In the genomic region with DNA sequence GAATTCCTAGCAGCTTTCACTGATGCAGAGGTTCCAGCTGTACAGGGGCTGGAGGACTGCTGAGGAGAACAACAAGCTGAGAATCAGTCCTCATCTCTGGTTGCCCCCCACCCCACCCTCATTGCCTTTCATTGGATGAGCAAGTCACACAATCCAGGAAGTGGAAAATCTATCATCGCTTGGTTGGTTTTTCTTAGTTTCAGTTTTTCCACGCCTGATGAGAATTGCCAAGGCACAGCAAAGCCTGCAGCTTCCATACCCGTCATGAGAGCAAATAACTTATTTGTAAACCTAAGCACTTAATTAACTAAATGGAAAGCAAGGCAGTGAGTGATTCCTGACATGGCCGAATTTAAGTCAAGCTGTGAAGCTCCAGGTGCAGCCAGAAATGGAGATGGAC, we compare ENCODE assay signal across 1 cellular context.
TF ChIP-seq lines count a peak whose summit lies in the region.

No MANE protein-coding gene starts in this region.

TF ChIP-seq in GM23338, 12 proteins besides CTCF, POLR2A, EP300 and RAD21 (continued from another document):
- TF ChIP-seq, protein P1, sequence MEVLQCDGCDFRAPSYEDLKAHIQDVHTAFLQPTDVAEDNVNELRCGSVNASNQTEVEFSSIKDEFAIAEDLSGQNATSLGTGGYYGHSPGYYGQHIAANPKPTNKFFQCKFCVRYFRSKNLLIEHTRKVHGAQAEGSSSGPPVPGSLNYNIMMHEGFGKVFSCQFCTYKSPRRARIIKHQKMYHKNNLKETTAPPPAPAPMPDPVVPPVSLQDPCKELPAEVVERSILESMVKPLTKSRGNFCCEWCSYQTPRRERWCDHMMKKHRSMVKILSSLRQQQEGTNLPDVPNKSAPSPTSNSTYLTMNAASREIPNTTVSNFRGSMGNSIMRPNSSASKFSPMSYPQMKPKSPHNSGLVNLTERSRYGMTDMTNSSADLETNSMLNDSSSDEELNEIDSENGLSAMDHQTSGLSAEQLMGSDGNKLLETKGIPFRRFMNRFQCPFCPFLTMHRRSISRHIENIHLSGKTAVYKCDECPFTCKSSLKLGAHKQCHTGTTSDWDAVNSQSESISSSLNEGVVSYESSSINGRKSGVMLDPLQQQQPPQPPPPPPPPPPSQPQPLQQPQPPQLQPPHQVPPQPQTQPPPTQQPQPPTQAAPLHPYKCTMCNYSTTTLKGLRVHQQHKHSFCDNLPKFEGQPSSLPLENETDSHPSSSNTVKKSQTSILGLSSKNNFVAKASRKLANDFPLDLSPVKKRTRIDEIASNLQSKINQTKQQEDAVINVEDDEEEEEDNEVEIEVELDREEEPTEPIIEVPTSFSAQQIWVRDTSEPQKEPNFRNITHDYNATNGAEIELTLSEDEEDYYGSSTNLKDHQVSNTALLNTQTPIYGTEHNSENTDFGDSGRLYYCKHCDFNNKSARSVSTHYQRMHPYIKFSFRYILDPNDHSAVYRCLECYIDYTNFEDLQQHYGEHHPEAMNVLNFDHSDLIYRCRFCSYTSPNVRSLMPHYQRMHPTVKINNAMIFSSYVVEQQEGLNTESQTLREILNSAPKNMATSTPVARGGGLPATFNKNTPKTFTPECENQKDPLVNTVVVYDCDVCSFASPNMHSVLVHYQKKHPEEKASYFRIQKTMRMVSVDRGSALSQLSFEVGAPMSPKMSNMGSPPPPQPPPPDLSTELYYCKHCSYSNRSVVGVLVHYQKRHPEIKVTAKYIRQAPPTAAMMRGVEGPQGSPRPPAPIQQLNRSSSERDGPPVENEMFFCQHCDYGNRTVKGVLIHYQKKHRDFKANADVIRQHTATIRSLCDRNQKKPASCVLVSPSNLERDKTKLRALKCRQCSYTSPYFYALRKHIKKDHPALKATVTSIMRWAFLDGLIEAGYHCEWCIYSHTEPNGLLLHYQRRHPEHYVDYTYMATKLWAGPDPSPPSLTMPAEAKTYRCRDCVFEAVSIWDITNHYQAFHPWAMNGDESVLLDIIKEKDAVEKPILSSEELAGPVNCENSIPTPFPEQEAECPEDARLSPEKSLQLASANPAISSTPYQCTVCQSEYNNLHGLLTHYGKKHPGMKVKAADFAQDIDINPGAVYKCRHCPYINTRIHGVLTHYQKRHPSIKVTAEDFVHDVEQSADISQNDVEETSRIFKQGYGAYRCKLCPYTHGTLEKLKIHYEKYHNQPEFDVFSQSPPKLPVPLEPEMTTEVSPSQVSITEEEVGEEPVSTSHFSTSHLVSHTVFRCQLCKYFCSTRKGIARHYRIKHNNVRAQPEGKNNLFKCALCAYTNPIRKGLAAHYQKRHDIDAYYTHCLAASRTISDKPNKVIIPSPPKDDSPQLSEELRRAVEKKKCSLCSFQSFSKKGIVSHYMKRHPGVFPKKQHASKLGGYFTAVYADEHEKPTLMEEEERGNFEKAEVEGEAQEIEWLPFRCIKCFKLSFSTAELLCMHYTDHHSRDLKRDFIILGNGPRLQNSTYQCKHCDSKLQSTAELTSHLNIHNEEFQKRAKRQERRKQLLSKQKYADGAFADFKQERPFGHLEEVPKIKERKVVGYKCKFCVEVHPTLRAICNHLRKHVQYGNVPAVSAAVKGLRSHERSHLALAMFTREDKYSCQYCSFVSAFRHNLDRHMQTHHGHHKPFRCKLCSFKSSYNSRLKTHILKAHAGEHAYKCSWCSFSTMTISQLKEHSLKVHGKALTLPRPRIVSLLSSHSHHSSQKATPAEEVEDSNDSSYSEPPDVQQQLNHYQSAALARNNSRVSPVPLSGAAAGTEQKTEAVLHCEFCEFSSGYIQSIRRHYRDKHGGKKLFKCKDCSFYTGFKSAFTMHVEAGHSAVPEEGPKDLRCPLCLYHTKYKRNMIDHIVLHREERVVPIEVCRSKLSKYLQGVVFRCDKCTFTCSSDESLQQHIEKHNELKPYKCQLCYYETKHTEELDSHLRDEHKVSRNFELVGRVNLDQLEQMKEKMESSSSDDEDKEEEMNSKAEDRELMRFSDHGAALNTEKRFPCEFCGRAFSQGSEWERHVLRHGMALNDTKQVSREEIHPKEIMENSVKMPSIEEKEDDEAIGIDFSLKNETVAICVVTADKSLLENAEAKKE (CRISPR knock-in tag; IDR thresholded peaks at IDR 0.05): no peak
- TF ChIP-seq EZH2phosphoT487 (IDR thresholded peaks at IDR 0.05; ENCODE audit: unreplicated experiment): no peak
- no peak for TF ChIP-seq ETS1 (IDR thresholded peaks at IDR 0.05)
- no peak for TF ChIP-seq CREB1 (CRISPR knock-in tag; IDR thresholded peaks at IDR 0.05; ENCODE audit: low read depth)
- TF ChIP-seq ZNF114 (CRISPR knock-in tag; IDR thresholded peaks at IDR 0.05): no peak
- no peak for TF ChIP-seq ZNF331 (CRISPR knock-in tag; IDR thresholded peaks at IDR 0.05; ENCODE audit: low read depth)
- no peak for TF ChIP-seq STAT1 (IDR thresholded peaks at IDR 0.05; ENCODE audit: unreplicated experiment)
- no peak for TF ChIP-seq POLR2AphosphoS5 (IDR thresholded peaks at IDR 0.05; ENCODE audit: low read depth)
- TF ChIP-seq NANOG (IDR thresholded peaks at IDR 0.05; ENCODE audit: borderline replicate concordance): no peak
